Comparison of ENCODE assay signal across 17 cellular contexts in the genomic region with DNA sequence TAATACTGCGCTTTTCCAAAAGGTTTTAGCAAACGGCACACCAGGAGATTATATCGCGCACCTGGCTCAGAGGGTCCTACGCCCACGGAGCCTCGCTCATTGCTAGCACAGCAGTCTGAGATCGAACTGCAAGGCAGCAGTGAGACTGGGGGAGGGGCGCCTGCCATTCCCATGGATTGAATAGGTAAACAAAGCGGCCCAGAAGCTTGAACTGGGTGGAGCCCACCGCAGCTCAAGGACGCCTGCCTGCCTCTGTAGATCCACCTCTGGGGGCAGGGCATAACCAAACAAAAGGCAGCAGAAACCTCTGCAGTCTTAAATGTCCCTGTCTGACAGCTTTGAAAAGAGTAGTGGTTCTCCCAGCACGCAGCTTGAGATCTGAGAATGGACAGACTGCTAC. TPM values are rescaled to one million over a fixed set of nuclear protein-coding genes. Genes with fewer than 3 reads are reported as not detected.
"Had no signal": no experiment of that assay in that cellular context is flagged by ENCODE, and none has a peak within 500 bp of the region (broad histone marks: within the 10 kb centered on the region; RNA-seq: fewer than 3 reads in every experiment).

No MANE protein-coding gene starts in this region.

RNA-seq across cellular contexts. Expression of a gene that starts 33.4 kb away (rescaled TPM):
- total RNA-seq: activated naive CD4-positive, alpha-beta T cell treated with anti-CD3 and anti-CD28 coated beads for 36 hours; activated naive CD4-positive, alpha-beta T cell treated with anti-CD3 and anti-CD28 coated beads, Interleukin-2, amount 50 U/mL, for 72 hours; activated naive CD8-positive, alpha-beta T cell treated with anti-CD3 and anti-CD28 coated beads for 36 hours; activated naive CD8-positive, alpha-beta T cell treated with anti-CD3 and anti-CD28 coated beads, Interleukin-2, amount 10 ng/mL, durations not matched to agents 7 days and 5 days; activated T-cell treated with anti-CD3 and anti-CD28 coated beads, Interleukin-2, amount 50 U/mL, for 72 hours; activated T-helper 1 cell treated with anti-CD3 and anti-CD28 coated beads, Interleukin-12 subunit alpha, Interleukin-12 subunit beta, Interleukin-2, Interleukin-4 antibody, amounts not matched to agents 30 ng/mL and 10 ng/mL and 1 ng/mL, durations not matched to agents 14 hours and 24 hours and 36 hours; activated T-helper 17 cell treated with anti-CD3 and anti-CD28 coated beads, Interleukin-2, amount 50 U/mL, for 72 hours; activated T-helper 2 cell treated with anti-CD3 and anti-CD28 coated beads, Interferon-gamma antibody, Interleukin-2, Interleukin-4, amounts not matched to agents 10 μg/mL and 5 μg/mL and 100 μg/mL, durations not matched to agents 14 hours and 24 hours and 36 hours; aorta; ascending aorta; astrocyte; body of pancreas; bronchial epithelial cell; cardiac muscle cell; cardiac septum; cerebellum; chondrocyte had no signal
- polyA plus RNA-seq: cardiac muscle cell had no signal
